Comparison of ENCODE assay signal across 8 cellular contexts in genomic region chr10:22228167-22228938, GRCh38. TPM values are rescaled to one million over a fixed set of nuclear protein-coding genes. Genes with fewer than 3 reads are reported as not detected.
DNase-seq lines count a peak whose midpoint lies in the region; ATAC-seq and TF ChIP-seq lines count a peak whose summit lies in the region.

No MANE protein-coding gene starts in this region.

- ATAC-seq in stimulated activated naive CD8-positive, alpha-beta T cell treated with anti-CD3 and anti-CD28 coated beads, Interleukin-15, Interleukin-2, amounts not matched to agents 100 U/mL and 50 U/mL, for 24 hours = no peak
- no peak for ATAC-seq in GM21423 (IDR thresholded peaks at IDR 0.05; ENCODE audit: unreplicated experiment)

- H3K4me1 Mint-ChIP-seq in stimulated activated naive CD8-positive, alpha-beta T cell treated with anti-CD3 and anti-CD28 coated beads, Interleukin-15, Interleukin-2, amounts not matched to agents 100 ng/mL and 50 ng/mL, for 24 hours (ENCODE audit: low read depth) = peaks cover 32% of the 10 kb centered on the region

- H3K4me3 Mint-ChIP-seq in stimulated activated naive CD8-positive, alpha-beta T cell treated with anti-CD3 and anti-CD28 coated beads, Interleukin-15, Interleukin-2, amounts not matched to agents 100 ng/mL and 50 ng/mL, for 24 hours = peak overlapping the region; percentile 90

- H3K4me3 ChIP-seq in breast epithelium = peak overlapping the region; percentile 70 to 76 (median 72)
- H3K4me3 ChIP-seq in mononuclear cell (ENCODE audit: low read length) = peak overlapping the region; percentile 74

- H3K27ac ChIP-seq in breast epithelium = peak overlapping the region; percentile 90 to 95

- no peaks in the 10 kb centered on the region for H3K4me1 ChIP-seq in breast epithelium
- no peaks in the 10 kb centered on the region for H3K4me1 ChIP-seq in mononuclear cell (ENCODE audit: insufficient read depth, low read length)

- H3K27me3 ChIP-seq in breast epithelium = no peaks in the 10 kb centered on the region
- H3K27me3 ChIP-seq in mononuclear cell (ENCODE audit: insufficient read depth, low read length) = peaks cover 12% of the 10 kb centered on the region

- peaks cover 4% of the 10 kb centered on the region for H3K36me3 Mint-ChIP-seq in stimulated activated naive CD8-positive, alpha-beta T cell treated with anti-CD3 and anti-CD28 coated beads, Interleukin-15, Interleukin-2, amounts not matched to agents 100 ng/mL and 50 ng/mL, for 24 hours (ENCODE audit: low read depth)

- no peak for TF ChIP-seq POLR2A in breast epithelium (IDR thresholded peaks at IDR 0.05)

- DNase-seq in stimulated activated naive CD8-positive, alpha-beta T cell treated with anti-CD3 and anti-CD28 coated beads, Interleukin-15, Interleukin-2, amounts not matched to agents 100 U/mL and 50 U/mL, for 24 hours = no peak
- DNase-seq in breast epithelium (ENCODE audit: low spot score in 2 of 2) = no peak
- no peak for DNase-seq in NCI-H526 treated with DMSO at 0.1 percent for 48 hours (lab: John Stamatoyannopoulos, UW)
- DNase-seq in germinal center (ENCODE audit: low spot score) = no peak
- DNase-seq in NCI-H1930 (lab: John Stamatoyannopoulos, UW) = no peak

- no peaks in the 10 kb centered on the region for H3K9me3 Mint-ChIP-seq in stimulated activated naive CD8-positive, alpha-beta T cell treated with anti-CD3 and anti-CD28 coated beads, Interleukin-15, Interleukin-2, amounts not matched to agents 100 ng/mL and 50 ng/mL, for 24 hours

- TF ChIP-seq CTCF in breast epithelium (IDR thresholded peaks at IDR 0.05) = no peak

- H3K9me3 ChIP-seq in breast epithelium = no peaks in the 10 kb centered on the region
- no peaks in the 10 kb centered on the region for H3K9me3 ChIP-seq in mononuclear cell (ENCODE audit: low read depth, low read length)

- H3K36me3 ChIP-seq in breast epithelium = no peaks in the 10 kb centered on the region

- intact Hi-C loops in breast epithelium (cut with DNase I; ENCODE audit: low total_unique reads) = no loop called here

- H3K27me3 Mint-ChIP-seq in stimulated activated naive CD8-positive, alpha-beta T cell treated with anti-CD3 and anti-CD28 coated beads, Interleukin-15, Interleukin-2, amounts not matched to agents 100 ng/mL and 50 ng/mL, for 24 hours = peaks cover 23% of the 10 kb centered on the region

- H3K27ac Mint-ChIP-seq in stimulated activated naive CD8-positive, alpha-beta T cell treated with anti-CD3 and anti-CD28 coated beads, Interleukin-15, Interleukin-2, amounts not matched to agents 100 ng/mL and 50 ng/mL, for 24 hours = peak overlapping the region; percentile 45

RNA-seq across cellular contexts. Expression of gene EBLN1, which starts 10.5 kb away (rescaled TPM):
- total RNA-seq in breast epithelium = not detected
- not detected for total RNA-seq in mononuclear cell
